ENCODE assay signal across 10 cellular contexts in genomic region chr7:32515890-32516550, GRCh38. TPM values are rescaled to one million over a fixed set of nuclear protein-coding genes. Genes with fewer than 3 reads are reported as not detected.
DNase-seq lines count a peak whose midpoint lies in the region; ATAC-seq and TF ChIP-seq lines count a peak whose summit lies in the region.
"Had no signal": no experiment of that assay in that cellular context is flagged by ENCODE, and none has a peak within 500 bp of the region (broad histone marks: within the 10 kb centered on the region; RNA-seq: fewer than 3 reads in every experiment).

No MANE protein-coding gene starts in this region.

- no peaks in the 10 kb centered on the region for H3K4me1 ChIP-seq in A673 (ENCODE audit: insufficient read depth, low read length, poor library complexity, severe bottlenecking)

- BruUV-seq in A673 (replicated peaks; lab: Mats Ljungman, UMichigan), result no TSS peak

- POLR2A ChIA-PET in A673 (lab: Charles Lee; ENCODE audit: low non-redundant PET), result no interaction called here

- H3K4me3 ChIP-seq in GM12865 (ENCODE audit: low read depth, low read length) (no peak overlapping the region), epithelial cell of esophagus (ENCODE audit: low read length) (no peak overlapping the region), A673 (ENCODE audit: low read depth, low read length, poor library complexity, severe bottlenecking) (no peak overlapping the region)
- H3K4me3 ChIP-seq: stomach had no signal

- no peak for TF ChIP-seq CTCF in GM12865 (IDR thresholded peaks at IDR 0.05; ENCODE audit: insufficient read depth, low read depth, low read length, missing control alignments)
- no peak for TF ChIP-seq CTCF in epithelial cell of esophagus (IDR thresholded peaks at IDR 0.05; ENCODE audit: insufficient read depth, low read depth, low read length, missing control alignments)
- TF ChIP-seq CTCF in A673 (conservative IDR thresholded peaks at IDR 0.05; ENCODE audit: low read depth, low read length), result no peak

- no peaks in the 10 kb centered on the region for H3K27me3 ChIP-seq in A673 (replicated peaks; ENCODE audit: insufficient read depth, low read depth, low read length, poor library complexity)
- H3K27me3 ChIP-seq: stomach had no signal

- no peak overlapping the region for H3K27ac ChIP-seq in A673 (ENCODE audit: low read depth, low read length, poor library complexity, severe bottlenecking)
- H3K27ac ChIP-seq: stomach had no signal

- DNase-seq in GM12865 (ENCODE audit: low read depth) (peak; percentile 60), epithelial cell of esophagus (ENCODE audit: low read depth) (peak; percentile 33), DMS114 treated with DMSO at 0.1 percent for 48 hours (lab: John Stamatoyannopoulos, UW; ENCODE audit: unreplicated experiment) (no peak), A673 (ENCODE audit: low spot score) (no peak), HK-2 (ENCODE audit: unreplicated experiment) (no peak)
- DNase-seq in effector CD8-positive, alpha-beta T cell (lab: John Stamatoyannopoulos, UW), result no peak
- DNase-seq: anterior cingulate cortex, stomach had no signal

- ATAC-seq in GM21390 (IDR thresholded peaks at IDR 0.05; ENCODE audit: unreplicated experiment) (peak; percentile 85), HG03469 (IDR thresholded peaks at IDR 0.05; ENCODE audit: unreplicated experiment) (peak; percentile 94)

- intact Hi-C loops in A673 (cut with micrococcal nuclease; ENCODE audit: unreplicated experiment), result no loop called here

- H3K36me3 ChIP-seq in A673 (ENCODE audit: insufficient read depth, low read length, poor library complexity, severe bottlenecking), result peaks cover 6% of the 10 kb centered on the region

- CTCF ChIA-PET in A673 (lab: Charles Lee), result no interaction called here

- peaks cover 36% of the 10 kb centered on the region for H3K9me3 ChIP-seq in A673 (ENCODE audit: low read depth, low read length, poor library complexity, severe bottlenecking)

RNA-seq across cellular contexts. Expression of gene AVL9, which starts 20.7 kb away (rescaled TPM):
- 36.1 and 40.3 TPM in 2 replicates for total RNA-seq in A673 (2021)

RNA-seq across cellular contexts. Expression of gene LSM5, which starts 25.8 kb away (rescaled TPM):
- 89.3 and 109 TPM in 2 replicates for total RNA-seq in A673 (2021)

Comparison
In these comparisons a context has a peak if more than half of its experiments do, and no peak if none do; other contexts are left out.
1. DNase-seq: peak in GM12865 (single experiment) and epithelial cell of esophagus (single experiment); none in DMS114 treated with DMSO at 0.1 percent for 48 hours (single experiment), A673 (single experiment), effector CD8-positive, alpha-beta T cell (single experiment) and HK-2 (single experiment).